In genomic region chr11:71251761-71252433, GRCh38 we compare ENCODE assay signal across 8 cellular contexts. TPM values are rescaled to one million over a fixed set of nuclear protein-coding genes. Genes with fewer than 3 reads are reported as not detected.
DNase-seq lines count a peak whose midpoint lies in the region; ATAC-seq, FAIRE-seq and TF ChIP-seq lines count a peak whose summit lies in the region.

No MANE protein-coding gene starts in this region.

- H2BK5ac ChIP-seq in H9 (ENCODE audit: insufficient read length, low read length) = no peak overlapping the region

- no peaks in the 10 kb centered on the region for H3K36me3 ChIP-seq in A673 (ENCODE audit: insufficient read depth, low read length, poor library complexity, severe bottlenecking)
- H3K36me3 ChIP-seq in astrocyte (ENCODE audit: insufficient read depth, low read length) = no peaks in the 10 kb centered on the region
- no peaks in the 10 kb centered on the region for H3K36me3 ChIP-seq in tibial nerve

- peaks cover 69 to 76% of the 10 kb centered on the region in 2 experiments for H3K4me1 Mint-ChIP-seq in H9
- peaks cover 11% of the 10 kb centered on the region for H3K4me1 Mint-ChIP-seq in astrocyte (ENCODE audit: low read depth, unreplicated experiment)

- H3K56ac ChIP-seq in H9 (ENCODE audit: insufficient read length, low read depth, low read length) = no peak overlapping the region

- H4K20me1 ChIP-seq in H9 (ENCODE audit: control insufficient read depth, insufficient read depth, insufficient read length) (no peaks in the 10 kb centered on the region), astrocyte (ENCODE audit: insufficient read depth, low read length) (no peaks in the 10 kb centered on the region)

- POLR2A ChIA-PET in A673 (lab: Charles Lee; ENCODE audit: low non-redundant PET) = no interaction called here

- H3K4me3 ChIP-seq in A673 (ENCODE audit: low read depth, low read length, poor library complexity, severe bottlenecking) (peak overlapping the region; percentile 36), astrocyte (ENCODE audit: insufficient read depth, low read depth, low read length) (no peak overlapping the region), tibial nerve (peak overlapping the region in 3 of 4 donors; percentile 2 to 49 (median 23))

- H3K27me3 ChIP-seq in A673 (replicated peaks; ENCODE audit: insufficient read depth, low read depth, low read length, poor library complexity) (peaks cover 67% of the 10 kb centered on the region), H9 (ENCODE audit: insufficient read depth, low read length) (no peaks in the 10 kb centered on the region), astrocyte (ENCODE audit: insufficient read depth, low read length) (peaks cover 47% of the 10 kb centered on the region), tibial nerve (peaks cover 0 to 74% of the 10 kb centered on the region in 2 donors)

- no peak for ATAC-seq in GM21515 (IDR thresholded peaks at IDR 0.05; ENCODE audit: unreplicated experiment)

- peak overlapping the region; percentile 14 for H3K9ac ChIP-seq in H9 (ENCODE audit: extremely low read depth, insufficient read length, low read length)
- H3K9ac ChIP-seq in astrocyte (ENCODE audit: low read length) = no peak overlapping the region

- peak overlapping the region; percentile 64 for H3K4me2 ChIP-seq in H9 (ENCODE audit: insufficient read depth, insufficient read length, low read length)
- peak overlapping the region; percentile 84 for H3K4me2 ChIP-seq in astrocyte (ENCODE audit: low read length)

- H3K23me2 ChIP-seq in H9 (ENCODE audit: insufficient read length, low read depth, low read length, poor library complexity, severe bottlenecking) = peaks cover 13% of the 10 kb centered on the region

- H3T11ph ChIP-seq in H9 (ENCODE audit: low read length) = no peak overlapping the region

- TF ChIP-seq EP300 in tibial nerve (IDR thresholded peaks at IDR 0.05) = no peak

- intact Hi-C loops in A673 (cut with micrococcal nuclease; ENCODE audit: unreplicated experiment) = no loop called here

- no peak overlapping the region for H2AK5ac ChIP-seq in H9 (ENCODE audit: insufficient read length, low read length)

- H3K79me1 ChIP-seq in H9 (ENCODE audit: insufficient read depth, low read depth, low read length, poor library complexity, severe bottlenecking) = peaks cover 3% of the 10 kb centered on the region

- no peak for TF ChIP-seq POLR2A in tibial nerve (IDR thresholded peaks at IDR 0.05)

- whole genome bisulfite sequencing in H9 (ENCODE audit: extremely low coverage, insufficient read length, low lambda C conversion rate) = no CpG with 5 or more reads among the region's 74 CpGs
- 0 to 2% methylated on average over 3 to 31 of the region's 74 CpGs for WGBS in tibial nerve, 2 donors

- no peak overlapping the region for H2BK15ac ChIP-seq in H9 (ENCODE audit: low read depth, low read length)

- DNase-seq in A673 (ENCODE audit: low spot score) = peak; percentile 37
- peak; percentile 69 for DNase-seq in H9
- no peak for DNase-seq in astrocyte (ENCODE audit: low read depth)
- peak; percentile 20 for DNase-seq in kidney glomerular epithelial cell (lab: John Stamatoyannopoulos, UW)
- DNase-seq in tibial nerve (ENCODE audit: low spot score in 2 of 2) = no peak
- DNase-seq in AML-193 (lab: John Stamatoyannopoulos, UW) = no peak
- DNase-seq in SW 1271 (lab: John Stamatoyannopoulos, UW) = no peak

- H3K9me3 Mint-ChIP-seq in H9 = no peaks in the 10 kb centered on the region
- H3K9me3 Mint-ChIP-seq in astrocyte (ENCODE audit: unreplicated experiment) = no peaks in the 10 kb centered on the region

- CTCF ChIA-PET in A673 (lab: Charles Lee) = interaction anchor here (0.6 kb wide), 1 partner anchor 545 kb away, joined by 4 read pairs; no protein-coding TSS in a partner anchor

- H3K4ac ChIP-seq in H9 (ENCODE audit: low read depth, low read length) = no peak overlapping the region

- BruUV-seq in A673 (replicated peaks; lab: Mats Ljungman, UMichigan) = no TSS peak

- peak overlapping the region; percentile 12 for H3K18ac ChIP-seq in H9 (ENCODE audit: insufficient read length, low read depth, low read length)

- peak overlapping the region; percentile 80 to 89 for H3K4me3 Mint-ChIP-seq in H9
- peak overlapping the region; percentile 84 for H3K4me3 Mint-ChIP-seq in astrocyte (ENCODE audit: unreplicated experiment)

- H3K27ac ChIP-seq in A673 (ENCODE audit: low read depth, low read length, poor library complexity, severe bottlenecking) (no peak overlapping the region), H9 (ENCODE audit: insufficient read length, low read depth, low read length) (no peak overlapping the region), astrocyte (ENCODE audit: low read depth, low read length) (no peak overlapping the region), tibial nerve (peak overlapping the region in 1 of 4 donors; percentile 26)

- no peak overlapping the region for H4K91ac ChIP-seq in H9 (ENCODE audit: insufficient read length, low read depth, low read length)

- H3K9me3 ChIP-seq in A673 (ENCODE audit: low read depth, low read length, poor library complexity, severe bottlenecking) = no peaks in the 10 kb centered on the region
- H3K9me3 ChIP-seq in H9 (ENCODE audit: control insufficient read depth, low read depth, low read length) = no peaks in the 10 kb centered on the region
- no peaks in the 10 kb centered on the region for H3K9me3 ChIP-seq in astrocyte (ENCODE audit: insufficient read depth, low read depth, low read length)
- peaks cover 0 to under 1% (median 0%) of the 10 kb centered on the region in 4 donors for H3K9me3 ChIP-seq in tibial nerve

- TF ChIP-seq CTCF in A673 (conservative IDR thresholded peaks at IDR 0.05; ENCODE audit: low read depth, low read length) (peak; percentile 38; the same call in 1 of the 2 replicates), H9 (conservative IDR thresholded peaks at IDR 0.05) (peak; percentile 73), astrocyte (IDR thresholded peaks at IDR 0.05; ENCODE audit: insufficient read depth, low read depth, low read length) (no peak), tibial nerve (IDR thresholded peaks at IDR 0.05) (peak in 2 of 5 experiments; percentile 10 to 39)

- H3K27ac Mint-ChIP-seq in H9 = no peak overlapping the region
- H3K27ac Mint-ChIP-seq in astrocyte (ENCODE audit: unreplicated experiment) = no peak overlapping the region

- H3K79me2 ChIP-seq in H9 (ENCODE audit: insufficient read depth, low read length) (peaks cover 12% of the 10 kb centered on the region; the same call in 1 of the 2 replicates), astrocyte (ENCODE audit: insufficient read depth, low read length) (no peaks in the 10 kb centered on the region)

- no peak overlapping the region for H3K23ac ChIP-seq in H9 (ENCODE audit: insufficient read length, low read depth, low read length)

- FAIRE-seq in astrocyte (lab: Jason Lieb, UNC) = no peak

- H3K27me3 Mint-ChIP-seq in H9 (ENCODE audit: low read depth) (peaks cover 22% of the 10 kb centered on the region), astrocyte (ENCODE audit: low read depth, unreplicated experiment) (peaks cover 56% of the 10 kb centered on the region)

- H2AFZ ChIP-seq in H9 (ENCODE audit: low read length) (no peak overlapping the region), astrocyte (ENCODE audit: low read depth, low read length) (peak overlapping the region; percentile 63)

- no peak overlapping the region for H2BK12ac ChIP-seq in H9 (ENCODE audit: insufficient read length, low read depth, low read length)

- no peak overlapping the region for H4K5ac ChIP-seq in H9 (ENCODE audit: insufficient read length, low read depth, low read length)

- H3K36me3 Mint-ChIP-seq in H9 (ENCODE audit: insufficient read depth in 1 of 3, low read depth in 3 of 3) (no peaks in the 10 kb centered on the region; a peak in 1 of 7 replicates), astrocyte (ENCODE audit: low read depth, unreplicated experiment) (no peaks in the 10 kb centered on the region)

- H3K4me1 ChIP-seq in A673 (ENCODE audit: insufficient read depth, low read length, poor library complexity, severe bottlenecking) (peaks cover 3% of the 10 kb centered on the region), H9 (ENCODE audit: insufficient read depth, low read length) (peaks cover 14% of the 10 kb centered on the region), astrocyte (ENCODE audit: insufficient read depth, low read length) (peaks cover 12% of the 10 kb centered on the region), tibial nerve (peaks cover 0 to 28% (median 2%) of the 10 kb centered on the region in 4 donors)

- H2BK20ac ChIP-seq in H9 (ENCODE audit: low read depth, low read length, poor library complexity, severe bottlenecking) = no peak overlapping the region

- no peak overlapping the region for H2BK120ac ChIP-seq in H9 (ENCODE audit: low read depth, low read length, poor library complexity, severe bottlenecking)

- H4K8ac ChIP-seq in H9 (replicated peaks; ENCODE audit: insufficient read length, low read depth, low read length) = no peak overlapping the region

- peak overlapping the region; percentile 80 for H3K14ac ChIP-seq in H9 (ENCODE audit: insufficient read depth, low read length)

RNA-seq across cellular contexts. Expression of gene SHANK2, which starts 0.5 kb away (rescaled TPM):
- 0.71 and 0.81 TPM in 2 replicates for total RNA-seq in A673 (2021)
- 22.1 and 23.8 TPM in 2 replicates for total RNA-seq in H9 (2021)
- total RNA-seq in astrocyte = 6.4 and 10.1 TPM in 2 replicates
- 1 to 10 TPM in 3 of 4 donors, under 1 TPM in 1; 0.20 to 2.0 (median 1.4) TPM for total RNA-seq in tibial nerve

Comparison
In these comparisons a context has a peak if more than half of its experiments do, and no peak if none do; other contexts are left out.
1. DNase-seq: peak in A673 (single experiment), H9 (single experiment) and kidney glomerular epithelial cell (single experiment); none in astrocyte (single experiment), tibial nerve (0 of 2), AML-193 (0 of 2) and SW 1271 (0 of 2).